9 cellular contexts compared by ENCODE assay signal in the genomic region with DNA sequence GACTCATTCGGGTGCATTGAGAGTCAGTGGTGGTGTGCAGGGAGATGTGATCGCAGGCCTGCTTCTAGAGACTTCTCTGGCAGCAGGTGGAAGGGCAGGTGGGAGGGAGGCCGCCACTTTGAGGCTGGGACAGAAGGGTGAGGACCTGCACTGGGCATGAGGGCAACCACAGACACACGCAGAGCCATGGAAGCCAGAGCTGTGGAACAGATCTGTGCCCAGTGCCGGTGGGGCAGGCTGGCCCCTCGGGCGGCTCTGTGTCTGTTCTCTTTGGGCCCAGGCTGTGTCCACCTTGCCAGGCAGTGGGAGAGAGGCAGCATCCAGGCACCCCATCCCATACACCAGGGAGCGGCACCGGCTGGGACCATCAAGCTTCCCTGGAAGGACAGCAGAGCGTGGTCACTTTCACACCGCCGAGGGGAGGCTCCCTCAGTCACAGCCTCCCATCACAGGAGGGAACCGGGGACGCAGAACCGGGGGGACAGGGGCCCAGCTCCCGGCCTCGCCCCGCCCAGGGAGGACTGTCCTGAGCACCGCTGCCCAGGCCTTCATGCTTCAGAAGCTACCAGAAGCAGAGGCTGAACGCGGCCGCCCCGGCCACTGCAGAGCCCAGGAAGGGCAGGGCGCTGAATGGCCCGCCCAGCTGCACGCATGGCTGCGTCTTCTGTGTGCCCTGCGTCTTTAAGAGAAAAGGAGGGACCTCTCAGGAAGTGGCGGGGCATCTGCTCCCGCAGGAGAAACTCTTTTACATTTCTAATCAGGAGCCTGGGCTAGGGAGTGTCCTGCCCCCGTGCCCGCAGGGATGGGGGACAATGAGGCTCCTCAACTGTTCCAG. TPM values are rescaled to one million over a fixed set of nuclear protein-coding genes. Genes with fewer than 3 reads are reported as not detected.
DNase-seq lines count a peak whose midpoint lies in the region; ATAC-seq and TF ChIP-seq lines count a peak whose summit lies in the region.
"Had no signal": no experiment of that assay in that cellular context is flagged by ENCODE, and none has a peak within 500 bp of the region (broad histone marks: within the 10 kb centered on the region; RNA-seq: fewer than 3 reads in every experiment).

No MANE protein-coding gene starts in this region.

- no peak for TF ChIP-seq CTCF in activated CD8-positive, alpha-beta T cell treated with anti-CD3 and anti-CD28 coated beads for 36 hours (IDR thresholded peaks at IDR 0.05)
- TF ChIP-seq CTCF in kidney epithelial cell (IDR thresholded peaks at IDR 0.05; ENCODE audit: insufficient read depth, low read length, poor library complexity, severe bottlenecking) (no peak), tibial artery (IDR thresholded peaks at IDR 0.05) (no peak)

- ATAC-seq in GM21529 (IDR thresholded peaks at IDR 0.05; ENCODE audit: unreplicated experiment), result peak; percentile 30
- ATAC-seq in activated CD8-positive, alpha-beta T cell treated with anti-CD3 and anti-CD28 coated beads for 36 hours, result no peak

- H3K4me3 ChIP-seq in CD8-positive, alpha-beta memory T cell (ENCODE audit: low read length), result peak overlapping the region; percentile 45
- H3K4me3 ChIP-seq in kidney epithelial cell (ENCODE audit: low read depth, low read length), result peak overlapping the region; percentile 1
- H3K4me3 ChIP-seq in tibial artery, result peak overlapping the region; percentile 35 to 54

- H3K27me3 ChIP-seq in CD8-positive, alpha-beta memory T cell (ENCODE audit: insufficient read depth, low read length, poor library complexity, severe bottlenecking), result peaks cover 5% of the 10 kb centered on the region
- H3K27me3 ChIP-seq in kidney epithelial cell (ENCODE audit: control insufficient read depth, insufficient read depth, low read length) (peaks cover 24% of the 10 kb centered on the region), tibial artery (peaks cover 0 to 57% of the 10 kb centered on the region in 2 donors)

- intact Hi-C loops in activated CD8-positive, alpha-beta T cell treated with anti-CD3 and anti-CD28 coated beads for 36 hours (cut with micrococcal nuclease), result no loop called here
- intact Hi-C loops in tibial artery (cut with DNase I; ENCODE audit: low total_unique reads), result no loop called here

- H3K27me3 Mint-ChIP-seq in CD8-positive, alpha-beta memory T cell, result peaks cover 10 to 35% of the 10 kb centered on the region in 2 donors
- H3K27me3 Mint-ChIP-seq in activated CD8-positive, alpha-beta T cell treated with anti-CD3 and anti-CD28 coated beads for 36 hours, result peaks cover 22% of the 10 kb centered on the region

- DNase-seq in CD8-positive, alpha-beta memory T cell, result no peak
- DNase-seq in activated CD8-positive, alpha-beta T cell treated with anti-CD3 and anti-CD28 coated beads for 36 hours, result no peak
- no peak for DNase-seq in kidney epithelial cell (ENCODE audit: low read depth)
- DNase-seq in tibial artery, result no peak
- DNase-seq in MV-4-11 (lab: John Stamatoyannopoulos, UW), result no peak
- DNase-seq in NCI-H2171 treated with DMSO at 0.1 percent for 48 hours (lab: John Stamatoyannopoulos, UW), result no peak
- DNase-seq in germinal center (ENCODE audit: low spot score), result no peak

- H3K27ac Mint-ChIP-seq in CD8-positive, alpha-beta memory T cell, result peak overlapping the region in 2 of 8 donors; percentile 51 to 63
- H3K27ac Mint-ChIP-seq in activated CD8-positive, alpha-beta T cell treated with anti-CD3 and anti-CD28 coated beads for 36 hours, result peak overlapping the region; percentile 34

- H3K4me3 Mint-ChIP-seq in CD8-positive, alpha-beta memory T cell, result peak overlapping the region; percentile 70 to 91 (median 83)
- H3K4me3 Mint-ChIP-seq in activated CD8-positive, alpha-beta T cell treated with anti-CD3 and anti-CD28 coated beads for 36 hours, result peak overlapping the region; percentile 71

- POLR2A ChIA-PET in CD8-positive, alpha-beta memory T cell (lab: Charles Lee), result no interaction called here
- POLR2A ChIA-PET in activated CD8-positive, alpha-beta T cell treated with anti-CD3 and anti-CD28 coated beads for 36 hours (lab: Charles Lee), result no interaction called here

- no peaks in the 10 kb centered on the region for H3K36me3 ChIP-seq in CD8-positive, alpha-beta memory T cell (ENCODE audit: insufficient read depth, low read length)
- H3K36me3 ChIP-seq in kidney epithelial cell (ENCODE audit: control insufficient read depth, insufficient read depth, low read length), result no peaks in the 10 kb centered on the region
- H3K36me3 ChIP-seq in tibial artery, result no peaks in the 10 kb centered on the region

- no peaks in the 10 kb centered on the region for H3K9me3 ChIP-seq in CD8-positive, alpha-beta memory T cell (ENCODE audit: low read length)
- H3K9me3 ChIP-seq in tibial artery, result no peaks in the 10 kb centered on the region

- H3K4me1 ChIP-seq in CD8-positive, alpha-beta memory T cell (ENCODE audit: insufficient read depth, low read length), result peaks cover 5% of the 10 kb centered on the region
- H3K4me1 ChIP-seq in tibial artery, result peaks cover 0 to 16% (median 11%) of the 10 kb centered on the region in 4 donors

- no peak overlapping the region for H3K27ac ChIP-seq in CD8-positive, alpha-beta memory T cell (ENCODE audit: low read depth, low read length)
- H3K27ac ChIP-seq in tibial artery, result peak overlapping the region in 1 of 2 donors; percentile 19

- H3K4me1 Mint-ChIP-seq in CD8-positive, alpha-beta memory T cell, result peaks cover 11 to 18% (median 18%) of the 10 kb centered on the region in 3 donors
- peaks cover 18% of the 10 kb centered on the region for H3K4me1 Mint-ChIP-seq in activated CD8-positive, alpha-beta T cell treated with anti-CD3 and anti-CD28 coated beads for 36 hours (ENCODE audit: low read depth)

- CTCF ChIA-PET in CD8-positive, alpha-beta memory T cell (lab: Charles Lee), result no interaction called here
- CTCF ChIA-PET in activated CD8-positive, alpha-beta T cell treated with anti-CD3 and anti-CD28 coated beads for 36 hours (lab: Charles Lee), result interaction anchor here (1.3 kb wide), 1 partner anchor 17 kb away, joined by 3 read pairs; no protein-coding TSS in a partner anchor

- H3K36me3 Mint-ChIP-seq in CD8-positive, alpha-beta memory T cell, result peaks cover 0 to 3% (median 0%) of the 10 kb centered on the region in 3 donors
- peaks cover 2% of the 10 kb centered on the region for H3K36me3 Mint-ChIP-seq in activated CD8-positive, alpha-beta T cell treated with anti-CD3 and anti-CD28 coated beads for 36 hours (ENCODE audit: low read depth)

- no peaks in the 10 kb centered on the region for H3K9me3 Mint-ChIP-seq in CD8-positive, alpha-beta memory T cell
- H3K9me3 Mint-ChIP-seq in activated CD8-positive, alpha-beta T cell treated with anti-CD3 and anti-CD28 coated beads for 36 hours, result no peaks in the 10 kb centered on the region

RNA-seq across cellular contexts. Expression of a gene that starts 32.1 kb away (rescaled TPM):
- not detected for total RNA-seq in CD8-positive, alpha-beta memory T cell
- polyA plus RNA-seq in CD8-positive, alpha-beta memory T cell, result not detected
- total RNA-seq in activated CD8-positive, alpha-beta T cell treated with anti-CD3 and anti-CD28 coated beads for 36 hours, result not detected
- total RNA-seq in kidney epithelial cell, result 0.07 and 0.17 TPM in 2 replicates

RNA-seq across cellular contexts. Expression of a gene that starts 56.3 kb away (rescaled TPM):
- not detected for total RNA-seq in CD8-positive, alpha-beta memory T cell
- not detected for polyA plus RNA-seq in CD8-positive, alpha-beta memory T cell
- not detected for total RNA-seq in activated CD8-positive, alpha-beta T cell treated with anti-CD3 and anti-CD28 coated beads for 36 hours
- not detected in 2 replicates for total RNA-seq in kidney epithelial cell
- total RNA-seq: dermis microvascular lymphatic vessel endothelial cell had no signal
